8 cellular contexts compared by ENCODE assay signal in genomic region chr2:24409700-24410556, GRCh38. TPM values are rescaled to one million over a fixed set of nuclear protein-coding genes. Genes with fewer than 3 reads are reported as not detected.
A peak's percentile ranks its signal among the peaks of the same experiment; 100 is the strongest.
DNase-seq lines count a peak whose midpoint lies in the region; ATAC-seq and TF ChIP-seq lines count a peak whose summit lies in the region.

No MANE protein-coding gene starts in this region.

- in situ Hi-C loops in GM13976 (cut with MboI; ENCODE audit: low sequenced_read_pairs, unreplicated experiment) = loop anchor here (10.0 to 25.0 kb wide), 2 partner anchors 405 to 727 kb away; no protein-coding TSS in a partner anchor

- no peak overlapping the region for H3K27ac ChIP-seq in lower lobe of right lung

- peak; percentile 82 to 86 for ATAC-seq in lower lobe of right lung

- H3K4me3 ChIP-seq in lower lobe of right lung = no peak overlapping the region

- peak; percentile 77 for DNase-seq in AG08396 (ENCODE audit: low spot score)
- peak; percentile 75 for DNase-seq in GM13976 (ENCODE audit: low spot score)
- peak; percentile 33 to 55 for DNase-seq in NCI-H1930 (lab: John Stamatoyannopoulos, UW)
- peak; percentile 89 for DNase-seq in SW480 (ENCODE audit: low spot score)
- DNase-seq in dermis microvascular lymphatic vessel endothelial cell (ENCODE audit: low read depth in 2 of 2) = peak; percentile 31 to 68
- DNase-seq in lower lobe of right lung = no peak
- peak; percentile 91 for DNase-seq in superior temporal gyrus (ENCODE audit: extremely low spot score)
- no peak for DNase-seq in activated CD8-positive, alpha-beta memory T cell treated with anti-CD3 and anti-CD28 coated beads, Interleukin-2, amount 50 U/mL, for 4 hours

- H3K4me1 ChIP-seq in lower lobe of right lung = no peaks in the 10 kb centered on the region

- H3K36me3 ChIP-seq in lower lobe of right lung = no peaks in the 10 kb centered on the region

- TF ChIP-seq CTCF in GM13976 (IDR thresholded peaks at IDR 0.05; ENCODE audit: borderline replicate concordance, control extremely low read depth, extremely low read depth, insufficient read depth, missing control alignments) = peak; percentile 58
- peak; percentile 82 for TF ChIP-seq CTCF in lower lobe of right lung (IDR thresholded peaks at IDR 0.05)

- intact Hi-C loops in lower lobe of right lung (cut with DNase I) = loop anchor here (5.0 kb wide), 1 partner anchor 417 kb away; no protein-coding TSS in a partner anchor

- H3K9me3 ChIP-seq in lower lobe of right lung = no peaks in the 10 kb centered on the region

- no peaks in the 10 kb centered on the region for H3K27me3 ChIP-seq in lower lobe of right lung (ENCODE audit: low read depth)

RNA-seq across cellular contexts. Expression of gene ITSN2, which starts 49.6 kb away (rescaled TPM):
- total RNA-seq in dermis microvascular lymphatic vessel endothelial cell (32.0 and 42.5 TPM in 2 replicates), lower lobe of right lung (92.8 TPM)

Comparison
In these comparisons a context has a peak if more than half of its experiments do, and no peak if none do; other contexts are left out.
1. DNase-seq: peak in AG08396 (single experiment), GM13976 (single experiment), NCI-H1930 (2 of 2), SW480 (single experiment), dermis microvascular lymphatic vessel endothelial cell (2 of 2) and superior temporal gyrus (single experiment); none in lower lobe of right lung (single experiment) and activated CD8-positive, alpha-beta memory T cell treated with anti-CD3 and anti-CD28 coated beads, Interleukin-2, amount 50 U/mL, for 4 hours (single experiment).